Comparison of ENCODE assay signal across 11 cellular contexts in the genomic region with DNA sequence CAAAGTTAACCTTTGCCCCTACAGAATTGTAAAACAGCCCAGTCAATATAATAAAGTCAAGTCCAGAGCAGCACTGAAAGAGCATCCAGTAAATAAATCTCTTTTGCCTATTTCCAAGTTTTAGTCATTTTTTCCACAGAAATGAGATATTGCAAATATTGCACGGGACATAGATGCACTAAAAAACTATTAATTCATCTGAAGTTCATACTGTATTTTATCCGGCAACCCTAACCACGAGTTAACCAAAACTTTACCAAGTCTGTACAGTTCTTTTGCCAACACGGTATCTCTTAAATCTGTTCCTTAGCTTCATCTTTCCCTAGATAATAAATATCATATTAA. TPM values are rescaled to one million over a fixed set of nuclear protein-coding genes. Genes with fewer than 3 reads are reported as not detected.
DNase-seq lines count a peak whose midpoint lies in the region; ATAC-seq and TF ChIP-seq lines count a peak whose summit lies in the region.
"Had no signal": no experiment of that assay in that cellular context is flagged by ENCODE, and none has a peak within 500 bp of the region (broad histone marks: within the 10 kb centered on the region; RNA-seq: fewer than 3 reads in every experiment).

No MANE protein-coding gene starts in this region.

- no peak for TF ChIP-seq RAD21 in SK-N-SH (IDR thresholded peaks at IDR 0.05; ENCODE audit: low read length)

- TF ChIP-seq CTCF in SK-N-SH (IDR thresholded peaks at IDR 0.05) (no peak), PC-3 (conservative IDR thresholded peaks at IDR 0.05; ENCODE audit: low read depth, low read length) (no peak), uterus (IDR thresholded peaks at IDR 0.05) (no peak), foreskin fibroblast (IDR thresholded peaks at IDR 0.05; ENCODE audit: low read depth, low read length) (no peak)

- no TSS peak for BruUV-seq in PC-3 (replicated peaks; lab: Mats Ljungman, UMichigan)

- H3K9ac ChIP-seq in SK-N-SH: no peak overlapping the region
- H3K9ac ChIP-seq in PC-3 (ENCODE audit: low read length): no peak overlapping the region

- H3K27me3 ChIP-seq in SK-N-SH (ENCODE audit: insufficient read depth) (no peaks in the 10 kb centered on the region), PC-3 (ENCODE audit: low read length) (no peaks in the 10 kb centered on the region), layer of hippocampus (ENCODE audit: control insufficient read depth, insufficient read depth, low read length) (no peaks in the 10 kb centered on the region), uterus (no peaks in the 10 kb centered on the region)
- H3K27me3 ChIP-seq: gastroesophageal sphincter, SJSA1, tibial nerve had no signal

- H3F3A ChIP-seq in SK-N-SH (replicated peaks; ENCODE audit: insufficient read depth): no peaks in the 10 kb centered on the region
- no peaks in the 10 kb centered on the region for H3F3A ChIP-seq in PC-3 (ENCODE audit: low read length, unreplicated experiment)

- peaks cover 41% of the 10 kb centered on the region for H3K79me2 ChIP-seq in SK-N-SH (ENCODE audit: insufficient read depth)
- peaks cover 37% of the 10 kb centered on the region for H3K79me2 ChIP-seq in PC-3 (ENCODE audit: low read length)

- no peaks in the 10 kb centered on the region for H3K9me3 ChIP-seq in SK-N-SH
- no peaks in the 10 kb centered on the region for H3K9me3 ChIP-seq in PC-3 (ENCODE audit: low read length)
- H3K9me3 ChIP-seq in uterus: no peaks in the 10 kb centered on the region
- H3K9me3 ChIP-seq: gastroesophageal sphincter, SJSA1, tibial nerve had no signal

- DNase-seq in SK-N-SH (no peak), PC-3 (no peak), uterus (no peak), foreskin fibroblast (no peak), mesenteric fat pad (ENCODE audit: low spot score) (no peak)
- no peak for DNase-seq in activated naive CD4-positive, alpha-beta T cell (lab: John Stamatoyannopoulos, UW)

- no peak for ATAC-seq in SK-N-SH treated with all-trans-retinoic acid at 6 μM for 48 hours
- no peak for ATAC-seq in PC-3

- POLR2A ChIA-PET in SK-N-SH (lab: Yijun Ruan, JAX): interaction anchor here (1.1 kb wide), 1 partner anchor 124 kb away, joined by 6 read pairs; a partner anchor contains a TSS
- POLR2A ChIA-PET in PC-3 (lab: Charles Lee; ENCODE audit: unreplicated experiment): interaction anchor here (0.7 kb wide), 1 partner anchor 992 kb away, joined by 4 read pairs; no protein-coding TSS in a partner anchor

- H4K20me1 ChIP-seq in SK-N-SH (ENCODE audit: insufficient read depth) (no peaks in the 10 kb centered on the region), PC-3 (ENCODE audit: low read length) (no peaks in the 10 kb centered on the region)

- CTCF ChIA-PET in SK-N-SH (lab: Yijun Ruan, JAX): interaction anchor here (0.5 to 6.5 kb wide), 50 partner anchors 8 to 820 kb away, joined by 3 to 99 read pairs (median 4); a partner anchor contains a TSS
- CTCF ChIA-PET in PC-3 (lab: Charles Lee): interaction anchor here (0.6 to 1.4 kb wide), 10 partner anchors 13 to 138 kb away, joined by 3 to 11 read pairs (median 5); a partner anchor contains a TSS

- H2AFZ ChIP-seq in SK-N-SH (ENCODE audit: low read depth) (peak overlapping the region; percentile 52; the same call in 1 of the 2 replicates), PC-3 (ENCODE audit: low read length) (0 out of 2 replicates have a peak overlapping the region, but pooled peaks have one; percentile 29)

- no peak overlapping the region for H3K4me2 ChIP-seq in SK-N-SH
- peak overlapping the region; percentile 55 for H3K4me2 ChIP-seq in PC-3 (ENCODE audit: low read length)

- no peak for TF ChIP-seq EP300 in SK-N-SH (IDR thresholded peaks at IDR 0.05; ENCODE audit: borderline replicate concordance in 1 of 2, low read depth in 1 of 2, low read length in 1 of 2)

- H3K36me3 ChIP-seq in SK-N-SH (replicated peaks in 1 of 2; ENCODE audit: control insufficient read depth in 1 of 2, insufficient read depth in 2 of 2, low read length in 1 of 2): peaks cover 14 to 15% of the 10 kb centered on the region in 2 experiments
- H3K36me3 ChIP-seq in PC-3 (ENCODE audit: low read depth, low read length): 0 out of 2 replicates have a peak, but pooled peaks cover 4% of the 10 kb centered on the region
- H3K36me3 ChIP-seq in uterus: no peaks in the 10 kb centered on the region

- peak overlapping the region in 1 of 2 experiments; percentile 93; a peak in 1 of 4 replicates for H3K4me3 ChIP-seq in SK-N-SH (ENCODE audit: low read depth in 2 of 2, low read length in 1 of 2)
- peak overlapping the region; percentile 17; the same call in 1 of the 2 replicates for H3K4me3 ChIP-seq in PC-3 (ENCODE audit: low read length)
- H3K4me3 ChIP-seq in uterus: no peak overlapping the region
- H3K4me3 ChIP-seq in foreskin fibroblast (ENCODE audit: low read depth in 1 of 2, low read length in 2 of 2): no peak overlapping the region

- WGBS in SK-N-SH (ENCODE audit: low lambda C conversion rate): 5% methylated on average over 4 of the region's 4 CpGs

- no peaks in the 10 kb centered on the region for H3K9me2 ChIP-seq in SK-N-SH
- no peaks in the 10 kb centered on the region for H3K9me2 ChIP-seq in PC-3 (replicated peaks; ENCODE audit: low read length)

- intact Hi-C loops in PC-3 (cut with micrococcal nuclease) (loop anchor here (1.0 to 5.0 kb wide), 6 partner anchors 14 to 410 kb away; a partner anchor contains a TSS), uterus (cut with DNase I; ENCODE audit: low total_unique reads) (no loop called here)

- peaks cover 0 to 6% of the 10 kb centered on the region in 2 experiments; a peak in 3 of 4 replicates for H3K4me1 ChIP-seq in SK-N-SH (ENCODE audit: control insufficient read depth in 1 of 2, insufficient read depth in 2 of 2, low read depth in 1 of 2, low read length in 1 of 2)
- peaks cover 30% of the 10 kb centered on the region for H3K4me1 ChIP-seq in PC-3 (ENCODE audit: insufficient read depth, low read length)
- peaks cover 0 to 11% of the 10 kb centered on the region in 2 donors for H3K4me1 ChIP-seq in uterus

- H3K27ac ChIP-seq in SK-N-SH (ENCODE audit: low read depth in 2 of 2, low read length in 1 of 2) (no peak overlapping the region; a peak in 1 of 4 replicates), PC-3 (ENCODE audit: low read length) (no peak overlapping the region), layer of hippocampus (ENCODE audit: low read depth, low read length) (peak overlapping the region; percentile 10), uterus (peak overlapping the region; percentile 15 to 22)

- TF ChIP-seq POLR2A in uterus (IDR thresholded peaks at IDR 0.05): no peak

TF ChIP-seq in SK-N-SH, 30 proteins besides CTCF, POLR2A, EP300 and RAD21:
- no peak for TF ChIP-seq MEF2A (IDR thresholded peaks at IDR 0.05; ENCODE audit: borderline replicate concordance, low read depth)
- TF ChIP-seq, protein P1, sequence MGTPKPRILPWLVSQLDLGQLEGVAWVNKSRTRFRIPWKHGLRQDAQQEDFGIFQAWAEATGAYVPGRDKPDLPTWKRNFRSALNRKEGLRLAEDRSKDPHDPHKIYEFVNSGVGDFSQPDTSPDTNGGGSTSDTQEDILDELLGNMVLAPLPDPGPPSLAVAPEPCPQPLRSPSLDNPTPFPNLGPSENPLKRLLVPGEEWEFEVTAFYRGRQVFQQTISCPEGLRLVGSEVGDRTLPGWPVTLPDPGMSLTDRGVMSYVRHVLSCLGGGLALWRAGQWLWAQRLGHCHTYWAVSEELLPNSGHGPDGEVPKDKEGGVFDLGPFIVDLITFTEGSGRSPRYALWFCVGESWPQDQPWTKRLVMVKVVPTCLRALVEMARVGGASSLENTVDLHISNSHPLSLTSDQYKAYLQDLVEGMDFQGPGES (IDR thresholded peaks at IDR 0.05; ENCODE audit: low read depth, low read length): no peak
- no peak for TF ChIP-seq JUND (IDR thresholded peaks at IDR 0.05)
- TF ChIP-seq FOXJ3 (CRISPR knock-in tag; IDR thresholded peaks at IDR 0.05): no peak
- no peak for TF ChIP-seq SIN3A (IDR thresholded peaks at IDR 0.05; ENCODE audit: borderline replicate concordance, low read depth, low read length)
- TF ChIP-seq FOXM1 (IDR thresholded peaks at IDR 0.05; ENCODE audit: low read depth): no peak
- TF ChIP-seq NRF1 (IDR thresholded peaks at IDR 0.05; ENCODE audit: low read depth, low read length): no peak
- TF ChIP-seq GATA2 (CRISPR knock-in tag; IDR thresholded peaks at IDR 0.05): peak; percentile 13; the same call in 1 of the 2 replicates

TF ChIP-seq in SK-N-SH treated with all-trans-retinoic acid at 6 μM for 48 hours, 23 proteins besides CTCF, POLR2A, EP300 and RAD21 (continues in another document):
- no peak for TF ChIP-seq ESRRG (CRISPR knock-in tag; IDR thresholded peaks at IDR 0.05)
- no peak for TF ChIP-seq ISL1 (CRISPR knock-in tag; IDR thresholded peaks at IDR 0.05)
- TF ChIP-seq, protein P2, sequence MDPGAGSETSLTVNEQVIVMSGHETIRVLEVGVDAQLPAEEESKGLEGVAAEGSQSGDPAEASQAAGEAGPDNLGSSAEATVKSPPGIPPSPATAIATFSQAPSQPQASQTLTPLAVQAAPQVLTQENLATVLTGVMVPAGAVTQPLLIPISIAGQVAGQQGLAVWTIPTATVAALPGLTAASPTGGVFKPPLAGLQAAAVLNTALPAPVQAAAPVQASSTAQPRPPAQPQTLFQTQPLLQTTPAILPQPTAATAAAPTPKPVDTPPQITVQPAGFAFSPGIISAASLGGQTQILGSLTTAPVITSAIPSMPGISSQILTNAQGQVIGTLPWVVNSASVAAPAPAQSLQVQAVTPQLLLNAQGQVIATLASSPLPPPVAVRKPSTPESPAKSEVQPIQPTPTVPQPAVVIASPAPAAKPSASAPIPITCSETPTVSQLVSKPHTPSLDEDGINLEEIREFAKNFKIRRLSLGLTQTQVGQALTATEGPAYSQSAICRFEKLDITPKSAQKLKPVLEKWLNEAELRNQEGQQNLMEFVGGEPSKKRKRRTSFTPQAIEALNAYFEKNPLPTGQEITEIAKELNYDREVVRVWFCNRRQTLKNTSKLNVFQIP (CRISPR knock-in tag; IDR thresholded peaks at IDR 0.05; ENCODE audit: borderline replicate concordance, low read depth): no peak

RNA-seq across cellular contexts. Expression of a gene that starts 0.5 kb away (rescaled TPM):
- polyA plus RNA-seq in SK-N-SH (2012; rRNA removed): 15.5 and 19.5 TPM in 2 replicates
- polyA plus RNA-seq in SK-N-SH (2012; cell fraction: cytosol; rRNA removed): 28.6 and 35.9 TPM in 2 replicates
- polyA plus RNA-seq in SK-N-SH (2012; cell fraction: nucleus; rRNA removed): 3.6 and 10.3 TPM in 2 replicates
- 33.7 and 48.3 TPM in 2 replicates for total RNA-seq in PC-3 (2014; rRNA removed)
- 10 to 100 TPM; 46.2 to 94.4 (median 56.6) TPM for total RNA-seq in uterus
- 36.5 TPM for total RNA-seq in mesenteric fat pad

RNA-seq across cellular contexts. Expression of a gene that starts 13.7 kb away (rescaled TPM):
- 1.6 and 2.1 TPM in 2 replicates for polyA plus RNA-seq in SK-N-SH (2012; rRNA removed)
- 1.6 and 1.9 TPM in 2 replicates for polyA plus RNA-seq in SK-N-SH (2012; cell fraction: cytosol; rRNA removed)
- polyA plus RNA-seq in SK-N-SH (2012; cell fraction: nucleus; rRNA removed): 3.1 and 5.1 TPM in 2 replicates
- 3.5 and 6.6 TPM in 2 replicates for total RNA-seq in PC-3 (2014; rRNA removed)
- total RNA-seq in uterus: 10 to 100 TPM in 2 of 4 donors, 1 to 10 TPM in 2; 2.6 to 47.0 (median 18.5) TPM
- total RNA-seq in mesenteric fat pad: 6.6 TPM

Comparison
In these comparisons a context has a peak if more than half of its experiments do, and no peak if none do; other contexts are left out.
1. H3K27ac ChIP-seq: peak in layer of hippocampus (single experiment) and uterus (2 of 2); none in SK-N-SH (0 of 2) and PC-3 (single experiment).